ENCODE assay signal across 8 cellular contexts in the genomic region with DNA sequence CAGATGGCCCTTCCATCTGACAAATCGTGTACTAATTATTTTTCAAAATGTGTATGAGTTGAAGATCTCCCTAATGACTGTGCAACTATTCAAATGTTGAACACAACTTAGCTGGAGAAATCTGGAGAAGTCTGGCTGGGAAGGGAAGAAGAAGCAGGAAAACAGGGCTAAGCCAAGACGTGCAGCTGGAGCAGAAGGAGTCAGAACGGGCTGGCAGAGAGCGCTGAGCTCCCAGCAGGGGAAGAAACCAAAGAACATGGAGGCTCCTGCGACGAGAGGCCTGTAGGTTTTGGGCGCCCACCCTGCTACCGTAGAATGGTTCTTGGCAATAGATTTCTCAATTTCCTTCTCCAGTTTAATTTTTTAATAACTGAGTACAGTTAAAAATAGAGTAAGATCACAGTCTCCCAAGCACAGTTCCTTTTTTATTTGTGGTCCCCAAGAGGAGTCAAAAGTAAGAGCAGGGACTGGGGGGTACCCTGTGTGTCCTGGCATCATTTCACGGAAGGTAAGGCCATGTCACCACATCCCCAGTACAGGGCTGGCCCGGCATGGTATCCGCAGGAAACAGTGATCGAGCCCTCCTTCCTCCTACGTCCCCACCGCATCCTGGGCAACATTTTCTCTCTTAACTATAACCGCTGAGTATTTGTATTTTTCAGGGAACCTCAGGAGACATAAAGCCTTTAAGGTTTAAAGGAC. TPM values are rescaled to one million over a fixed set of nuclear protein-coding genes. Genes with fewer than 3 reads are reported as not detected.
DNase-seq lines count a peak whose midpoint lies in the region; ATAC-seq and TF ChIP-seq lines count a peak whose summit lies in the region.

No MANE protein-coding gene starts in this region.

- H3K4me1 ChIP-seq in BLaER1, result peaks cover 31% of the 10 kb centered on the region

- POLR2A ChIA-PET in naive thymus-derived CD8-positive, alpha-beta T cell (lab: Charles Lee), result no interaction called here

- H3K9me3 Mint-ChIP-seq in chondrocyte (ENCODE audit: low read depth), result no peaks in the 10 kb centered on the region
- H3K9me3 Mint-ChIP-seq in naive thymus-derived CD8-positive, alpha-beta T cell, result peaks cover 0 to 1% (median 0%) of the 10 kb centered on the region in 9 donors

- peak overlapping the region; percentile 98 for H3K4me2 ChIP-seq in BLaER1

- no peaks in the 10 kb centered on the region for H3K27me3 Mint-ChIP-seq in chondrocyte (ENCODE audit: low read depth)
- peaks cover 0 to 8% (median 0%) of the 10 kb centered on the region in 5 donors for H3K27me3 Mint-ChIP-seq in naive thymus-derived CD8-positive, alpha-beta T cell

- H3K4me1 Mint-ChIP-seq in chondrocyte (ENCODE audit: low read depth), result peaks cover 52% of the 10 kb centered on the region
- peaks cover 11 to 31% (median 24%) of the 10 kb centered on the region in 4 donors for H3K4me1 Mint-ChIP-seq in naive thymus-derived CD8-positive, alpha-beta T cell

- ATAC-seq in naive thymus-derived CD8-positive, alpha-beta T cell, result peak; percentile 76 to 87
- ATAC-seq in HG02973 (IDR thresholded peaks at IDR 0.05; ENCODE audit: unreplicated experiment) (no peak), GM18861 (IDR thresholded peaks at IDR 0.05; ENCODE audit: unreplicated experiment) (no peak), HG03520 (IDR thresholded peaks at IDR 0.05; ENCODE audit: unreplicated experiment) (no peak)

- no peaks in the 10 kb centered on the region for H3K27me3 ChIP-seq in BLaER1

- no peaks in the 10 kb centered on the region for H4K20me1 ChIP-seq in BLaER1

- H3K27ac Mint-ChIP-seq in chondrocyte (ENCODE audit: unreplicated experiment), result peak overlapping the region; percentile 78
- H3K27ac Mint-ChIP-seq in naive thymus-derived CD8-positive, alpha-beta T cell, result peak overlapping the region; percentile 53 to 88 (median 83)

- peak overlapping the region; percentile 88 for H3K27ac ChIP-seq in BLaER1

- no peaks in the 10 kb centered on the region for H3K9me3 ChIP-seq in BLaER1

- H3K4me3 Mint-ChIP-seq in chondrocyte (ENCODE audit: unreplicated experiment), result peak overlapping the region; percentile 70
- peak overlapping the region; percentile 77 to 90 (median 84) for H3K4me3 Mint-ChIP-seq in naive thymus-derived CD8-positive, alpha-beta T cell

- TF ChIP-seq POLR2A in NB4 (IDR thresholded peaks at IDR 0.05; ENCODE audit: extremely low read depth, insufficient read length), result no peak

- peak overlapping the region; percentile 74 for H3K9ac ChIP-seq in BLaER1

- H3K4me3 ChIP-seq in BLaER1, result peak overlapping the region; percentile 72
- H3K4me3 ChIP-seq in NB4 (ENCODE audit: low read depth, low read length), result peak overlapping the region; percentile 55

- no peaks in the 10 kb centered on the region for H3K36me3 Mint-ChIP-seq in chondrocyte (ENCODE audit: low read depth)
- H3K36me3 Mint-ChIP-seq in naive thymus-derived CD8-positive, alpha-beta T cell, result no peaks in the 10 kb centered on the region

- H3K36me3 ChIP-seq in BLaER1, result no peaks in the 10 kb centered on the region

- DNase-seq in NB4 (ENCODE audit: low read depth) (peak; percentile 83), chondrocyte (ENCODE audit: low spot score) (no peak), mucosa of gallbladder (ENCODE audit: low spot score) (no peak)
- DNase-seq in naive thymus-derived CD8-positive, alpha-beta T cell, result peak in 7 of 10 donors; percentile 12 to 68 (median 33)

- no peak for TF ChIP-seq CTCF in NB4 (IDR thresholded peaks at IDR 0.05; ENCODE audit: low read depth, low read length)
- no peak for TF ChIP-seq CTCF in chondrocyte (IDR thresholded peaks at IDR 0.05)

RNA-seq across cellular contexts. Expression of a gene that starts 13.4 kb away (rescaled TPM):
- total RNA-seq in chondrocyte, result 58.1 to 104 TPM (median 100 TPM) in 3 replicates
- total RNA-seq in naive thymus-derived CD8-positive, alpha-beta T cell, result under 1 TPM; 0.60 to 0.70 TPM
- polyA plus RNA-seq in naive thymus-derived CD8-positive, alpha-beta T cell, result under 1 TPM in 2 of 3 donors, not detected in 1; 0.06 to 0.15 TPM
- 35.1 TPM for total RNA-seq in mucosa of gallbladder

Comparison
In these comparisons a context has a peak if more than half of its experiments do, and no peak if none do; other contexts are left out.
1. DNase-seq: peak in NB4 (single experiment) and naive thymus-derived CD8-positive, alpha-beta T cell (7 of 10); none in chondrocyte (single experiment) and mucosa of gallbladder (single experiment).
2. ATAC-seq: peak in naive thymus-derived CD8-positive, alpha-beta T cell (2 of 2); none in HG02973 (single experiment), GM18861 (single experiment) and HG03520 (single experiment).
3. RNA of a gene that starts 13.4 kb away (total RNA-seq): 58.1 to 104 TPM in chondrocyte and 35.1 TPM in mucosa of gallbladder (single experiment); 0.60 to 0.70 TPM in naive thymus-derived CD8-positive, alpha-beta T cell; every median in the first group is over 10 times any median in the second.